In genomic region chr3:125437631-125438435, GRCh38 we compare ENCODE assay signal across 8 cellular contexts.
DNase-seq lines count a peak whose midpoint lies in the region; ATAC-seq, FAIRE-seq and TF ChIP-seq lines count a peak whose summit lies in the region.

No MANE protein-coding gene starts in this region.

- POLR2A ChIA-PET in HepG2 (lab: Yijun Ruan, JAX), result interaction anchor here (0.8 to 3.0 kb wide), 4 partner anchors 13 to 288 kb away, joined by 3 to 13 read pairs (median 4); partner anchors contain the start of gene ZNF148

- TF ChIP-seq CTCF in coronary artery (IDR thresholded peaks at IDR 0.05) (peak; percentile 84), HepG2 (CRISPR knock-in tag; IDR thresholded peaks at IDR 0.05) (peak; percentile 84)

- H3K27me3 ChIP-seq in HepG2 (ENCODE audit: control insufficient read depth in 1 of 2, insufficient read depth in 2 of 2, low read length in 2 of 2), result no peaks in the 10 kb centered on the region; a peak in 1 of 5 replicates

- intact Hi-C loops in HepG2 (cut with micrococcal nuclease; ENCODE audit: unreplicated experiment), result loop anchor here (5.0 kb wide), 1 partner anchor 61 kb away; the partner anchor contains the start of gene ZNF148

- TF ChIP-seq EP300 in HepG2 (IDR thresholded peaks at IDR 0.05; ENCODE audit: low read depth in 2 of 2, low read length in 2 of 2) (no peak), HepG2 (CRISPR knock-in tag; IDR thresholded peaks at IDR 0.05; ENCODE audit: borderline replicate concordance) (no peak)

- TF ChIP-seq RAD21 in HepG2 (CRISPR knock-in tag; IDR thresholded peaks at IDR 0.05), result peak; percentile 79

- H4K20me1 ChIP-seq in HepG2 (ENCODE audit: insufficient read depth, low read length), result no peaks in the 10 kb centered on the region

- no TSS peak for BruUV-seq in HepG2 (replicated peaks; lab: Mats Ljungman, UMichigan)

- H3K4me2 ChIP-seq in HepG2 (ENCODE audit: low read depth, low read length), result peak overlapping the region; percentile 89

- no peaks in the 10 kb centered on the region for H3K79me2 ChIP-seq in HepG2 (ENCODE audit: insufficient read depth, low read length)

- DNase-seq in EL, result peak; percentile 52
- peak; percentile 38 for DNase-seq in LoVo (ENCODE audit: low spot score)
- peak; percentile 52 to 71 for DNase-seq in activated CD4-positive, alpha-beta T cell treated with anti-CD3 and anti-CD28 coated beads for 4 hours
- DNase-seq in coronary artery (ENCODE audit: low spot score), result no peak
- peak; percentile 32 for DNase-seq in HepG2 (ENCODE audit: low spot score)
- DNase-seq in stimulated activated CD4-positive, alpha-beta T cell treated with anti-CD3 and anti-CD28 coated beads, TNF-alpha, amount 100 ng/mL, for 24 hours (ENCODE audit: low read depth in 3 of 3), result peak; percentile 35 to 53 (median 47)
- DNase-seq in NCI-H1930 (lab: John Stamatoyannopoulos, UW), result no peak

- ATAC-seq in HepG2 (peak; percentile 39), HG02798 (IDR thresholded peaks at IDR 0.05; ENCODE audit: poor library complexity, unreplicated experiment) (no peak)

- H3K9me3 ChIP-seq in HepG2 (ENCODE audit: low read length), result no peaks in the 10 kb centered on the region

- in situ Hi-C loops in HepG2 (cut with HindIII; ENCODE audit: extremely low pct_ligation_motif_present, low pct_unique_long_range_greater_than_20kb), result loop anchor here (25.0 kb wide), 1 partner anchor 451 kb away; no protein-coding TSS in a partner anchor

- peak overlapping the region; percentile 44 for H3K9ac ChIP-seq in HepG2 (ENCODE audit: insufficient read depth, low read depth, low read length)

- no peak for TF ChIP-seq POLR2A in HepG2 (IDR thresholded peaks at IDR 0.05; ENCODE audit: insufficient read depth in 1 of 2, low read depth in 2 of 2, low read length in 2 of 2)

- H3K4me1 ChIP-seq in HepG2 (ENCODE audit: insufficient read depth, low read length), result peaks cover 54% of the 10 kb centered on the region

- no peak for FAIRE-seq in HepG2 (lab: Jason Lieb, UNC)

- H3K27ac ChIP-seq in coronary artery, result no peak overlapping the region
- peak overlapping the region; percentile 43 for H3K27ac ChIP-seq in HepG2 (ENCODE audit: extremely low read length, insufficient read depth, low read length)

- CTCF ChIA-PET in HepG2 (lab: Yijun Ruan, JAX; ENCODE audit: low intra/inter-chr PET ratio, low total read pairs), result interaction anchor here (0.8 to 1.3 kb wide), 2 partner anchors 287 to 442 kb away, joined by 3 to 4 read pairs; no protein-coding TSS in a partner anchor

- H3K4me3 ChIP-seq in coronary artery (no peak overlapping the region), HepG2 (replicated peaks in 1 of 3; ENCODE audit: insufficient read depth in 1 of 3, low read depth in 2 of 3, low read length in 3 of 3) (peak overlapping the region; percentile 7 to 58 (median 47); a peak in 5 of 6 replicates)

- WGBS in HepG2 (ENCODE audit: low lambda C conversion rate), result 26% methylated on average over 9 of the region's 9 CpGs

- H3K36me3 ChIP-seq in HepG2 (replicated peaks in 1 of 2; ENCODE audit: control insufficient read depth in 1 of 2, insufficient read depth in 2 of 2, low read length in 2 of 2), result no peaks in the 10 kb centered on the region

- peak overlapping the region; percentile 89 for H2AFZ ChIP-seq in HepG2 (ENCODE audit: low read length)

TF ChIP-seq in HepG2, 621 proteins besides CTCF, POLR2A, EP300 and RAD21 (continues in another document):
- TF ChIP-seq SMC3 (IDR thresholded peaks at IDR 0.05; ENCODE audit: low read length), result peak; percentile 89
- TF ChIP-seq SALL1 (CRISPR knock-in tag; IDR thresholded peaks at IDR 0.05), result peak; percentile 31; the same call in 1 of the 2 replicates
- no peak for TF ChIP-seq TSC22D2 (CRISPR knock-in tag; IDR thresholded peaks at IDR 0.05; ENCODE audit: borderline replicate concordance)
- TF ChIP-seq KDM5A (IDR thresholded peaks at IDR 0.05; ENCODE audit: borderline replicate concordance, low read length), result 0 out of 2 replicates have a peak, but pooled peaks have one; percentile 43
- 0 out of 2 replicates have a peak, but pooled peaks have one; percentile 25 for TF ChIP-seq BCL6 (CRISPR knock-in tag; IDR thresholded peaks at IDR 0.05)
- TF ChIP-seq MXD1 (CRISPR knock-in tag; IDR thresholded peaks at IDR 0.05), result no peak
- TF ChIP-seq ZBED4 (CRISPR knock-in tag; IDR thresholded peaks at IDR 0.05; ENCODE audit: borderline replicate concordance), result peak; percentile 98
- 0 out of 2 replicates have a peak, but pooled peaks have one; percentile 27 for TF ChIP-seq ZFY (CRISPR knock-in tag; IDR thresholded peaks at IDR 0.05)
- peak; percentile 52; the same call in 1 of the 2 replicates for TF ChIP-seq ZNF580 (CRISPR knock-in tag; IDR thresholded peaks at IDR 0.05; ENCODE audit: borderline replicate concordance, low read depth)
- TF ChIP-seq SRSF1 (optimal IDR thresholded peaks at IDR 0.05; ENCODE audit: low read depth, low read length), result no peak
- no peak for TF ChIP-seq ISL2 (CRISPR knock-in tag; IDR thresholded peaks at IDR 0.05)
- TF ChIP-seq KDM3A (CRISPR knock-in tag; IDR thresholded peaks at IDR 0.05; ENCODE audit: low read depth), result 0 out of 2 replicates have a peak, but pooled peaks have one; percentile 23
- no peak for TF ChIP-seq XRCC5 (optimal IDR thresholded peaks at IDR 0.05; ENCODE audit: low read length)
- no peak for TF ChIP-seq MLX (CRISPR knock-in tag; IDR thresholded peaks at IDR 0.05)
- peak; percentile 59 for TF ChIP-seq TEAD3 (CRISPR knock-in tag; optimal IDR thresholded peaks at IDR 0.05; ENCODE audit: borderline replicate concordance)
- TF ChIP-seq HMGXB4 (CRISPR knock-in tag; IDR thresholded peaks at IDR 0.05; ENCODE audit: borderline replicate concordance in 1 of 2, low read depth in 1 of 2), result no peak
- TF ChIP-seq HNF4G (IDR thresholded peaks at IDR 0.05; ENCODE audit: borderline replicate concordance, low read depth, low read length), result peak; percentile 3; the same call in 1 of the 2 replicates
- TF ChIP-seq HNF4G (CRISPR knock-in tag; IDR thresholded peaks at IDR 0.05; ENCODE audit: borderline replicate concordance, low read depth), result no peak
- no peak for TF ChIP-seq ZNF772 (CRISPR knock-in tag; IDR thresholded peaks at IDR 0.05)

Comparison
In these comparisons a context has a peak if more than half of its experiments do, and no peak if none do; other contexts are left out.
1. DNase-seq: peak in EL (single experiment), LoVo (single experiment), activated CD4-positive, alpha-beta T cell treated with anti-CD3 and anti-CD28 coated beads for 4 hours (2 of 2), HepG2 (single experiment) and stimulated activated CD4-positive, alpha-beta T cell treated with anti-CD3 and anti-CD28 coated beads, TNF-alpha, amount 100 ng/mL, for 24 hours (3 of 3); none in coronary artery (single experiment) and NCI-H1930 (0 of 2).